Comparison of ENCODE assay signal across 8 cellular contexts in the genomic region with DNA sequence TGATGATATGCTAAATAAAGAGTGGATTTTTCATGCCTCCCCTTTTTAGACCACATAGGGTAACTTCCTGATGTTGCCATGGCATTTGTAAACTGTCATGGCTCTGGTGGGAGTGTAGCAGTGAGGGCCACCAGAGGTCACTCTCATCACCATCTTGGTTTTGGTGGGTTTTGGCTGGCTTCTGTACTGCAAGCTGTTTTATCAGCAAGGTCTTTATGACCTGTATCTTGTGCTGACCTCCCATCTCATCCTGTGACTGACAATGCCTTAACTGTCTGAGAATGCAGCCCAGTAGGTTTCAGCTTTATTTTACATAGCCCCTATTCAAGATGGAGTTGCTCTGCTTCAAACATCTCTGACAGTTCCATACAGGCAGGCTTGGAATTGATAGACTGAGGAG.
DNase-seq lines count a peak whose midpoint lies in the region; ATAC-seq and TF ChIP-seq lines count a peak whose summit lies in the region.
"Not testable (repeated sequence)": the region's sequence is repeated elsewhere in the genome, so short reads cannot be mapped to it uniquely, and the experiment has no call there.

No MANE protein-coding gene starts in this region.

- H3K9ac ChIP-seq in endodermal cell (ENCODE audit: extremely low read depth, low read length, poor library complexity, severe bottlenecking); smooth muscle cell (ENCODE audit: low read depth): not testable (repeated sequence)

- TF ChIP-seq CTCF in GM23338 (conservative IDR thresholded peaks at IDR 0.05; ENCODE audit: low read depth in 2 of 2) (peak; percentile 80 to 84), RWPE2 (IDR thresholded peaks at IDR 0.05; ENCODE audit: poor library complexity, severe bottlenecking) (peak; percentile 30), endodermal cell (conservative IDR thresholded peaks at IDR 0.05) (peak; percentile 83), lower lobe of right lung (IDR thresholded peaks at IDR 0.05) (peak; percentile 8), smooth muscle cell (IDR thresholded peaks at IDR 0.05; ENCODE audit: borderline replicate concordance, insufficient read depth, poor library complexity, severe bottlenecking) (peak; percentile 28)

- H3K9me3 Mint-ChIP-seq in CD4-positive, alpha-beta memory T cell; GM23338; activated T-helper 17 cell treated with anti-CD3 and anti-CD28 coated beads, Interleukin-2, amount 50 U/mL, for 72 hours; endodermal cell: not testable (repeated sequence)

- intact Hi-C loops in CD4-positive, alpha-beta memory T cell (cut with micrococcal nuclease); lower lobe of right lung (cut with DNase I): not testable (repeated sequence)

- H3K27me3 Mint-ChIP-seq in CD4-positive, alpha-beta memory T cell; GM23338 (ENCODE audit: insufficient read depth, low read depth, poor library complexity); activated T-helper 17 cell treated with anti-CD3 and anti-CD28 coated beads, Interleukin-2, amount 50 U/mL, for 72 hours; endodermal cell (ENCODE audit: insufficient read depth): not testable (repeated sequence)

- POLR2A ChIA-PET in CD4-positive, alpha-beta memory T cell (lab: Charles Lee; ENCODE audit: partially characterized antibody): not testable (repeated sequence)

- not testable (repeated sequence) for H3K4me1 ChIP-seq in CD4-positive, alpha-beta memory T cell (ENCODE audit: insufficient read depth, low read length); GM23338 (ENCODE audit: insufficient read depth); RWPE2 (ENCODE audit: insufficient read depth, poor library complexity, severe bottlenecking); endodermal cell (ENCODE audit: control insufficient read depth, insufficient read depth, low read length); lower lobe of right lung; smooth muscle cell (ENCODE audit: low read depth)

- H3K9me3 ChIP-seq in CD4-positive, alpha-beta memory T cell (ENCODE audit: control insufficient read depth in 1 of 2, low read length in 2 of 2); RWPE2 (ENCODE audit: severe bottlenecking); endodermal cell (ENCODE audit: control insufficient read depth, low read length); lower lobe of right lung; smooth muscle cell (replicated peaks; ENCODE audit: low read depth): not testable (repeated sequence)

- peaks cover 45 to 55% of the 10 kb centered on the region in 2 donors for H3K36me3 Mint-ChIP-seq in CD4-positive, alpha-beta memory T cell
- not testable (repeated sequence) for H3K36me3 Mint-ChIP-seq in GM23338 (ENCODE audit: low read depth); endodermal cell (ENCODE audit: low read depth)
- H3K36me3 Mint-ChIP-seq in activated T-helper 17 cell treated with anti-CD3 and anti-CD28 coated beads, Interleukin-2, amount 50 U/mL, for 72 hours (ENCODE audit: low read depth): peaks cover 46% of the 10 kb centered on the region

- H3K27ac Mint-ChIP-seq in CD4-positive, alpha-beta memory T cell: peak overlapping the region in 4 of 7 donors; percentile 6 to 49 (median 20)
- 0 out of 2 replicates have a peak overlapping the region, but pooled peaks have one; percentile 22 for H3K27ac Mint-ChIP-seq in GM23338
- H3K27ac Mint-ChIP-seq in activated T-helper 17 cell treated with anti-CD3 and anti-CD28 coated beads, Interleukin-2, amount 50 U/mL, for 72 hours: peak overlapping the region; percentile 35
- H3K27ac Mint-ChIP-seq in endodermal cell: not testable (repeated sequence)

- H3K4me1 Mint-ChIP-seq in CD4-positive, alpha-beta memory T cell: peaks cover 41 to 84% (median 61%) of the 10 kb centered on the region in 4 donors
- H3K4me1 Mint-ChIP-seq in GM23338: peaks cover 14% of the 10 kb centered on the region
- peaks cover 33% of the 10 kb centered on the region for H3K4me1 Mint-ChIP-seq in activated T-helper 17 cell treated with anti-CD3 and anti-CD28 coated beads, Interleukin-2, amount 50 U/mL, for 72 hours
- H3K4me1 Mint-ChIP-seq in endodermal cell: not testable (repeated sequence)

- not testable (repeated sequence) for H3F3A ChIP-seq in GM23338 (replicated peaks; ENCODE audit: low read depth); smooth muscle cell (ENCODE audit: low read depth)

- not testable (repeated sequence) for H2AFZ ChIP-seq in GM23338; smooth muscle cell (ENCODE audit: low read depth)

- H3K9me2 ChIP-seq in GM23338 (ENCODE audit: insufficient read depth): not testable (repeated sequence)

- H3K27ac ChIP-seq in CD4-positive, alpha-beta memory T cell (ENCODE audit: low read depth, low read length); GM23338 (ENCODE audit: low read depth); RWPE2 (ENCODE audit: poor library complexity, severe bottlenecking); endodermal cell (ENCODE audit: low read depth, low read length); lower lobe of right lung; smooth muscle cell (ENCODE audit: low read depth): not testable (repeated sequence)

- not testable (repeated sequence) for H3K79me2 ChIP-seq in GM23338 (replicated peaks; ENCODE audit: insufficient read depth); smooth muscle cell (ENCODE audit: low read depth)

- not testable (repeated sequence) for DNase-seq in CD4-positive, alpha-beta memory T cell; RWPE2 (ENCODE audit: low spot score); lower lobe of right lung; smooth muscle cell (lab: John Stamatoyannopoulos, UW; ENCODE audit: unreplicated experiment)
- DNase-seq in GM23338 (ENCODE audit: low spot score) (peak; percentile 59), NCI-H146 (lab: John Stamatoyannopoulos, UW) (peak; percentile 48), endodermal cell (peak; percentile 86)

- H4K20me1 ChIP-seq in GM23338 (replicated peaks; ENCODE audit: insufficient read depth): not testable (repeated sequence)
- peaks cover 30% of the 10 kb centered on the region for H4K20me1 ChIP-seq in smooth muscle cell (ENCODE audit: low read depth)

- not testable (repeated sequence) for H3K4me3 Mint-ChIP-seq in CD4-positive, alpha-beta memory T cell; GM23338; activated T-helper 17 cell treated with anti-CD3 and anti-CD28 coated beads, Interleukin-2, amount 50 U/mL, for 72 hours; endodermal cell

- H3K36me3 ChIP-seq in CD4-positive, alpha-beta memory T cell (ENCODE audit: insufficient read depth, low read length); GM23338 (ENCODE audit: insufficient read depth); RWPE2 (ENCODE audit: low read depth); endodermal cell (ENCODE audit: control insufficient read depth, insufficient read depth, low read length); lower lobe of right lung; smooth muscle cell (ENCODE audit: low read depth): not testable (repeated sequence)

- peak; percentile 52 for ATAC-seq in GM23338
- ATAC-seq in RWPE2 (ENCODE audit: low read depth); activated T-helper 17 cell treated with anti-CD3 and anti-CD28 coated beads, Interleukin-2, amount 50 U/mL, for 72 hours (replicated peaks); lower lobe of right lung: not testable (repeated sequence)

- CTCF ChIA-PET in CD4-positive, alpha-beta memory T cell (lab: Charles Lee; ENCODE audit: partially characterized antibody): interaction anchor here (0.8 to 1.7 kb wide), 6 partner anchors 10 to 34 kb away, joined by 3 to 7 read pairs (median 3); no protein-coding TSS in a partner anchor

- not testable (repeated sequence) for H3K4me2 ChIP-seq in GM23338, smooth muscle cell

- H3K4me3 ChIP-seq in CD4-positive, alpha-beta memory T cell (ENCODE audit: low read length in 2 of 2); GM23338; RWPE2 (ENCODE audit: severe bottlenecking); endodermal cell (ENCODE audit: low read length); lower lobe of right lung; smooth muscle cell: not testable (repeated sequence)

- H3K27me3 ChIP-seq in CD4-positive, alpha-beta memory T cell (ENCODE audit: insufficient read depth, low read length); GM23338 (ENCODE audit: insufficient read depth); RWPE2 (ENCODE audit: insufficient read depth, poor library complexity, severe bottlenecking); endodermal cell (ENCODE audit: control insufficient read depth, insufficient read depth, low read length, poor library complexity, severe bottlenecking); lower lobe of right lung (ENCODE audit: low read depth); smooth muscle cell (ENCODE audit: low read depth): not testable (repeated sequence)

Comparison
In these comparisons a context has a peak if more than half of its experiments do, and no peak if none do; other contexts are left out.
1. CTCF ChIP-seq: peak in every context shown above with its lines; median percentile 83 in endodermal cell; 82 in GM23338; 30 in RWPE2; 28 in smooth muscle cell; 8 in lower lobe of right lung.